ENCODE assay signal across 9 cellular contexts in the genomic region with DNA sequence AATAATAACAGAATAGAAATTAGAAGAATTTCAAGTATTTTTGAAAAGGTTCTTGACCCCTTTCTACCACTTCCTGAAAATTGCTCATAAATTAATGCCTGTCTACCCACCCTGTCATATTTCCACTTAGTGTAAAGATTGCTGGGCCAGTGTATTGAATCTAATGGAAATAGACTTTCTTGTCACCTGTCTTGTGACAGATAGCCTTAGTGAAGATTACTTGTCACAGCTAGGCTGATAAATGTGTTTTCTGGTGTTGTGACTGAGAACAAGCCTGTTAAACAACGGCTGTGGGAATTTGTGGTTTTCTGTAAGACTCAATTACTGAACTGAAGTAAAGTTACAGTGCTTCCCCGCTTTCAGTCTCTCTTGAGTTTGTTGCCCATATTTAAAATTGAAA. TPM values are rescaled to one million over a fixed set of nuclear protein-coding genes. Genes with fewer than 3 reads are reported as not detected.
A peak's percentile ranks its signal among the peaks of the same experiment; 100 is the strongest.
DNase-seq lines count a peak whose midpoint lies in the region; ATAC-seq and TF ChIP-seq lines count a peak whose summit lies in the region.
"Had no signal": no experiment of that assay in that cellular context is flagged by ENCODE, and none has a peak within 500 bp of the region (broad histone marks: within the 10 kb centered on the region; RNA-seq: fewer than 3 reads in every experiment).

No MANE protein-coding gene starts in this region.

- H3K4me1 Mint-ChIP-seq in activated CD8-positive, alpha-beta memory T cell treated with anti-CD3 and anti-CD28 coated beads, Interleukin-2, amount 10 ng/mL, durations not matched to agents 7 days and 5 days: peaks cover 9% of the 10 kb centered on the region
- peaks cover 26% of the 10 kb centered on the region for H3K4me1 Mint-ChIP-seq in osteocyte (ENCODE audit: unreplicated experiment)

- H3K4me3 ChIP-seq in HAP-1: no peak overlapping the region

- H3K4me1 ChIP-seq in HAP-1: no peaks in the 10 kb centered on the region

- 0 out of 2 replicates have a peak, but pooled peaks cover 8% of the 10 kb centered on the region for H3K36me3 ChIP-seq in HAP-1 (replicated peaks)

- H3K27me3 Mint-ChIP-seq in activated CD8-positive, alpha-beta memory T cell treated with anti-CD3 and anti-CD28 coated beads, Interleukin-2, amount 10 ng/mL, durations not matched to agents 7 days and 5 days: no peaks in the 10 kb centered on the region
- H3K27me3 Mint-ChIP-seq in osteocyte (ENCODE audit: unreplicated experiment): no peaks in the 10 kb centered on the region

- DNase-seq in activated CD8-positive, alpha-beta memory T cell treated with anti-CD3 and anti-CD28 coated beads, Interleukin-2, amount 10 ng/mL, durations not matched to agents 7 days and 5 days: no peak
- DNase-seq in activated CD8-positive, alpha-beta memory T cell treated with anti-CD3 and anti-CD28 coated beads, Interleukin-2, amount 50 U/mL, for 4 hours: no peak
- DNase-seq in MV-4-11 (lab: John Stamatoyannopoulos, UW) (peak; percentile 59), osteocyte (ENCODE audit: extremely low spot score, unreplicated experiment) (no peak), iPS-NIHi7 (ENCODE audit: extremely low spot score) (no peak), HAP-1 (ENCODE audit: low spot score in 2 of 2) (no peak), GDM1 (lab: John Stamatoyannopoulos, UW) (no peak)
- DNase-seq: NCI-H345 had no signal

- peak; percentile 27 for ATAC-seq in activated CD8-positive, alpha-beta memory T cell treated with anti-CD3 and anti-CD28 coated beads, Interleukin-2, amount 10 ng/mL, durations not matched to agents 7 days and 5 days
- peak; percentile 64 for ATAC-seq in HG02973 (IDR thresholded peaks at IDR 0.05; ENCODE audit: unreplicated experiment)

- no peaks in the 10 kb centered on the region for H3K27me3 ChIP-seq in HAP-1 (ENCODE audit: low read depth)

- H3K4me3 Mint-ChIP-seq in activated CD8-positive, alpha-beta memory T cell treated with anti-CD3 and anti-CD28 coated beads, Interleukin-2, amount 10 ng/mL, durations not matched to agents 7 days and 5 days: no peak overlapping the region
- H3K4me3 Mint-ChIP-seq in osteocyte (ENCODE audit: unreplicated experiment): no peak overlapping the region

- in situ Hi-C loops in HAP-1 (cut with MboI; ENCODE audit: low sequenced_read_pairs): no loop called here

- no peak overlapping the region for H3K27ac Mint-ChIP-seq in activated CD8-positive, alpha-beta memory T cell treated with anti-CD3 and anti-CD28 coated beads, Interleukin-2, amount 10 ng/mL, durations not matched to agents 7 days and 5 days
- peak overlapping the region; percentile 38 for H3K27ac Mint-ChIP-seq in osteocyte (ENCODE audit: unreplicated experiment)

- TF ChIP-seq CTCF in osteocyte (IDR thresholded peaks at IDR 0.05): no peak

- H3K36me3 Mint-ChIP-seq in activated CD8-positive, alpha-beta memory T cell treated with anti-CD3 and anti-CD28 coated beads, Interleukin-2, amount 10 ng/mL, durations not matched to agents 7 days and 5 days: peaks cover 39% of the 10 kb centered on the region
- H3K36me3 Mint-ChIP-seq in osteocyte (ENCODE audit: unreplicated experiment): peaks cover 43% of the 10 kb centered on the region

- CTCF ChIA-PET in activated CD8-positive, alpha-beta memory T cell treated with anti-CD3 and anti-CD28 coated beads, Interleukin-2, amount 10 ng/mL, durations not matched to agents 7 days and 5 days (lab: Charles Lee): no interaction called here

- H3K9me3 Mint-ChIP-seq in activated CD8-positive, alpha-beta memory T cell treated with anti-CD3 and anti-CD28 coated beads, Interleukin-2, amount 10 ng/mL, durations not matched to agents 7 days and 5 days (ENCODE audit: low read depth): no peaks in the 10 kb centered on the region
- H3K9me3 Mint-ChIP-seq in osteocyte (ENCODE audit: unreplicated experiment): no peaks in the 10 kb centered on the region

- H3K9me3 ChIP-seq in HAP-1: no peaks in the 10 kb centered on the region

RNA-seq across cellular contexts. Expression of a gene that starts 37.0 kb away (rescaled TPM):
- total RNA-seq in activated CD8-positive, alpha-beta memory T cell treated with anti-CD3 and anti-CD28 coated beads, Interleukin-2, amount 10 ng/mL, durations not matched to agents 7 days and 5 days: 10 to 100 TPM; 49.0 to 57.0 TPM
- total RNA-seq in osteocyte: 66.4 and 75.1 TPM in 2 replicates
